1 cellular context compared by ENCODE assay signal in genomic region chr1:181089777-181090505, GRCh38.
TF ChIP-seq lines count a peak whose summit lies in the region.

No MANE protein-coding gene starts in this region.

TF ChIP-seq in K562, 482 proteins besides CTCF, POLR2A, EP300 and RAD21 (continued from another document and continues in another):
- TF ChIP-seq PBX2 (CRISPR knock-in tag; IDR thresholded peaks at IDR 0.05; ENCODE audit: low read depth) = no peak
- TF ChIP-seq PBX2 (tag; conservative IDR thresholded peaks at IDR 0.05; ENCODE audit: low read depth) = peak; percentile 67
- TF ChIP-seq NONO (IDR thresholded peaks at IDR 0.05; ENCODE audit: low read depth in 2 of 2, low read length in 1 of 2) = 0 out of 4 replicates have a peak, but pooled peaks of 1 of the 2 experiments have one; percentile 6
- TF ChIP-seq SMAD3 (CRISPR knock-in tag; conservative IDR thresholded peaks at IDR 0.05) = 0 out of 2 replicates have a peak, but pooled peaks have one; percentile 57
- no peak for TF ChIP-seq JUN (IDR thresholded peaks at IDR 0.05; ENCODE audit: borderline replicate concordance, low read depth, low read length)
- peak; percentile 27; the same call in 1 of the 2 replicates for TF ChIP-seq JUN (CRISPR knock-in tag; IDR thresholded peaks at IDR 0.05; ENCODE audit: borderline replicate concordance)
- TF ChIP-seq KDM4B (IDR thresholded peaks at IDR 0.05; ENCODE audit: borderline replicate concordance in 2 of 2, low read depth in 1 of 2) = peak in 1 of 2 experiments; percentile 71; a peak in 1 of 4 replicates
- no peak for TF ChIP-seq SNRNP70 (optimal IDR thresholded peaks at IDR 0.05; ENCODE audit: low read depth, low read length)
- no peak for TF ChIP-seq ZNF586 (CRISPR knock-in tag; conservative IDR thresholded peaks at IDR 0.05)
- peak; percentile 21; the same call in 1 of the 2 replicates for TF ChIP-seq TAF7 (tag; IDR thresholded peaks at IDR 0.05)
- 0 out of 2 replicates have a peak, but pooled peaks have one; percentile 23 for TF ChIP-seq SAFB (IDR thresholded peaks at IDR 0.05; ENCODE audit: borderline replicate concordance, low read depth, low read length)
- TF ChIP-seq ZNF511 (CRISPR knock-in tag; IDR thresholded peaks at IDR 0.05) = 0 out of 2 replicates have a peak, but pooled peaks have one; percentile 89
- peak; percentile 77 for TF ChIP-seq PRDM10 (IDR thresholded peaks at IDR 0.05; ENCODE audit: partially characterized antibody)
- TF ChIP-seq ZNF232 (CRISPR knock-in tag; IDR thresholded peaks at IDR 0.05) = peak; percentile 68
- TF ChIP-seq ATF7 (IDR thresholded peaks at IDR 0.05) = peak; percentile 29
- TF ChIP-seq ARID4B (CRISPR knock-in tag; IDR thresholded peaks at IDR 0.05) = peak; percentile 60
- no peak for TF ChIP-seq HNRNPUL1 (IDR thresholded peaks at IDR 0.05; ENCODE audit: low read length)
- peak; percentile 30 to 35; a peak in 2 of 4 replicates for TF ChIP-seq NRF1 (conservative IDR thresholded peaks at IDR 0.05 in 1 of 2, IDR thresholded peaks at IDR 0.05 in 1 of 2)
- TF ChIP-seq HES1 (IDR thresholded peaks at IDR 0.05; ENCODE audit: low read depth) = 0 out of 2 replicates have a peak, but pooled peaks have one; percentile 11
- TF ChIP-seq ATF3 (IDR thresholded peaks at IDR 0.05) = no peak
- peak; percentile 41; the same call in 1 of the 2 replicates for TF ChIP-seq ATF3 (CRISPR knock-in tag; conservative IDR thresholded peaks at IDR 0.05)
- TF ChIP-seq PHF8 (IDR thresholded peaks at IDR 0.05; ENCODE audit: borderline replicate concordance, low read length) = peak; percentile 35; the same call in 1 of the 2 replicates
- TF ChIP-seq GATA2 (CRISPR knock-in tag; IDR thresholded peaks at IDR 0.05) = peak; percentile 80
- no peak for TF ChIP-seq MTA2 (IDR thresholded peaks at IDR 0.05; ENCODE audit: low read depth)
- peak; percentile 47; the same call in 1 of the 2 replicates for TF ChIP-seq FOXP1 (CRISPR knock-in tag; IDR thresholded peaks at IDR 0.05)
- TF ChIP-seq NR4A1 (CRISPR knock-in tag; IDR thresholded peaks at IDR 0.05) = 0 out of 2 replicates have a peak, but pooled peaks have one; percentile 38
- no peak for TF ChIP-seq NR4A1 (tag; IDR thresholded peaks at IDR 0.05)
- peak in 1 of 2 experiments; percentile 81 for TF ChIP-seq AFF1 (IDR thresholded peaks at IDR 0.05; ENCODE audit: low read depth in 1 of 2, partially characterized antibody in 2 of 2)
- 0 out of 2 replicates have a peak, but pooled peaks have one; percentile 13 for TF ChIP-seq FOXO4 (CRISPR knock-in tag; IDR thresholded peaks at IDR 0.05)
- TF ChIP-seq ZNF263 (CRISPR knock-in tag; IDR thresholded peaks at IDR 0.05; ENCODE audit: borderline replicate concordance) = peak; percentile 92
- TF ChIP-seq BRF2 (IDR thresholded peaks at IDR 0.05; ENCODE audit: borderline replicate concordance, insufficient read depth, insufficient read length) = no peak
- TF ChIP-seq HCFC1 (IDR thresholded peaks at IDR 0.05; ENCODE audit: low read depth, low read length) = peak; percentile 11; the same call in 1 of the 2 replicates
- TF ChIP-seq CBX2 (IDR thresholded peaks at IDR 0.05; ENCODE audit: insufficient read depth, low read length, poor library complexity, severe bottlenecking) = no peak
- TF ChIP-seq RB1 (IDR thresholded peaks at IDR 0.05; ENCODE audit: low read depth) = 0 out of 2 replicates have a peak, but pooled peaks have one; percentile 14
- TF ChIP-seq OTX1 (CRISPR knock-in tag; IDR thresholded peaks at IDR 0.05) = 0 out of 2 replicates have a peak, but pooled peaks have one; percentile 24
